ENCODE assay signal across 8 cellular contexts in the genomic region with DNA sequence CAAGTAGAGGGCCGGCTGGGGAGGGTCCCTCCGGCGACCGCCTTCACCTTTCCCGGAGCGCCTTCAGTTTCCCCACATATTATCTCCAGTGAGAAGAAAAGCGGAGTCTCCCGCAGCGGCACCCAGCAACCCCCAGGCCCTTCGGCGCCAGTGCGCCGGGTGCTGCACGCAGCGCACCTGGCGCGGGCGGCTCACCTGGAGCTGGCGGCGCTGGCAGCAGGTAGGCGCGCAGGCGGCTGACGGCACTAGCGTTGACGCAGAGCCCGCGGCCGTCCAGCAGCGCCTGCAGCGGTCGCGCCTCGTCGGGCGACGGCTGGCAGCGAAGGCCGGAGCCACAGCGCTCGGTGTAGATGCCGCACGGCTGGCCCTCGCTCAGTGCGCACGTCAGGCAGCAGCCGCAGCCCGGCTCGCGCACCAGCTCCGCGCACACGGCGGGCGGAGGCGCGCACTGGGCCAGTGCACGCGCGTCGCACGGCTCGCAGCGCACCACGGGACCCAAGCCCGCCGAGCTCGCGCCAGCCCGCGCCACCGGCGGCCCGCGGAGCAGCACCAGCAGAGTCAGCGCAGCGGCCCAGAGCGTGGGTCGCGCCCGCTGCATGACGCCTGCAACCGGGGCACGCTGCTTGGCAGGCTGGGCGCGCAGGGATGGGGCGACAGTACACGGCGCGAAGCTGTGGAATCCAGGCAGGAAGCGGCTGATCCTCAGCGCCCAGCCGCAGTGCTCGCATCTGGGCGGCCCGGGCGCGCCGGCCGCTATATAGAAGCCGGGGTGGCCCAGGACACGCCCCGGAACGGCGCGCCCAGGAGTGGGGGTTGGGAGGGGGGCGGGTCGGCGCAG. TPM values are rescaled to one million over a fixed set of nuclear protein-coding genes. Genes with fewer than 3 reads are reported as not detected.
A peak's percentile ranks its signal among the peaks of the same experiment; 100 is the strongest.
DNase-seq lines count a peak whose midpoint lies in the region; ATAC-seq and TF ChIP-seq lines count a peak whose summit lies in the region.

A gene with protein sequence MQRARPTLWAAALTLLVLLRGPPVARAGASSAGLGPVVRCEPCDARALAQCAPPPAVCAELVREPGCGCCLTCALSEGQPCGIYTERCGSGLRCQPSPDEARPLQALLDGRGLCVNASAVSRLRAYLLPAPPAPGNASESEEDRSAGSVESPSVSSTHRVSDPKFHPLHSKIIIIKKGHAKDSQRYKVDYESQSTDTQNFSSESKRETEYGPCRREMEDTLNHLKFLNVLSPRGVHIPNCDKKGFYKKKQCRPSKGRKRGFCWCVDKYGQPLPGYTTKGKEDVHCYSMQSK (minus strand): TSS at position 730 of the 838 bp plus-strand sequence. CDS start 132 bp downstream, at position 598.

- no peak for TF ChIP-seq CTCF in fibroblast of villous mesenchyme (IDR thresholded peaks at IDR 0.05; ENCODE audit: insufficient read depth, low read depth, low read length)

- no peaks in the 10 kb centered on the region for H3K36me3 Mint-ChIP-seq in activated T-cell treated with anti-CD3 and anti-CD28 coated beads, Interleukin-2, amount 50 U/mL, for 4 hours (ENCODE audit: insufficient read depth)
- no peaks in the 10 kb centered on the region for H3K36me3 Mint-ChIP-seq in natural killer cell treated with Interleukin-12 subunit alpha and Interleukin-12 subunit beta and Interleukin-15 and Interleukin-18, amount 100 ng/mL, for 72 hours

- peak within 1 kb of the TSS in 1 of 2 donors; percentile 51 for H3K27ac Mint-ChIP-seq in natural killer cell treated with Interleukin-12 subunit alpha and Interleukin-12 subunit beta and Interleukin-15 and Interleukin-18, amount 100 ng/mL, for 72 hours

- DNase-seq in COR-L47 (lab: John Stamatoyannopoulos, UW) (peak; percentile 72), KG1 (lab: John Stamatoyannopoulos, UW) (peak; percentile 19), fibroblast of villous mesenchyme (ENCODE audit: low read depth) (peak; percentile 63)
- DNase-seq in activated T-cell treated with anti-CD3 and anti-CD28 coated beads, Interleukin-2, amount 50 U/mL, for 4 hours, result peak; percentile 14
- no peak for DNase-seq in natural killer cell treated with Interleukin-12 subunit alpha and Interleukin-12 subunit beta and Interleukin-15 and Interleukin-18, amount 100 ng/mL, for 72 hours (ENCODE audit: low spot score)

- peak; percentile 54 to 66 for ATAC-seq in activated T-cell treated with anti-CD3 and anti-CD28 coated beads, Interleukin-2, amount 50 U/mL, for 4 hours
- ATAC-seq in natural killer cell treated with Interleukin-12 subunit alpha and Interleukin-12 subunit beta and Interleukin-15 and Interleukin-18, amount 100 ng/mL, for 72 hours, result peak; percentile 12 to 85
- no peak for ATAC-seq in HG02885 (IDR thresholded peaks at IDR 0.05; ENCODE audit: poor library complexity, unreplicated experiment)
- ATAC-seq in GM21825 (IDR thresholded peaks at IDR 0.05; ENCODE audit: unreplicated experiment), result no peak
- ATAC-seq in HG03378 (IDR thresholded peaks at IDR 0.05; ENCODE audit: unreplicated experiment), result no peak

- H3K4me3 Mint-ChIP-seq in activated T-cell treated with anti-CD3 and anti-CD28 coated beads, Interleukin-2, amount 50 U/mL, for 4 hours, result peak within 1 kb of the TSS; percentile 72
- H3K4me3 Mint-ChIP-seq in natural killer cell treated with Interleukin-12 subunit alpha and Interleukin-12 subunit beta and Interleukin-15 and Interleukin-18, amount 100 ng/mL, for 72 hours, result peak within 1 kb of the TSS; percentile 82

- peak within 1 kb of the TSS; percentile 87 for H3K4me3 ChIP-seq in fibroblast of villous mesenchyme (ENCODE audit: low read depth, low read length)

- H3K27me3 Mint-ChIP-seq in activated T-cell treated with anti-CD3 and anti-CD28 coated beads, Interleukin-2, amount 50 U/mL, for 4 hours (ENCODE audit: low read depth), result peaks cover 76% of the 10 kb centered on the region
- peaks cover 14 to 34% of the 10 kb centered on the region in 2 donors for H3K27me3 Mint-ChIP-seq in natural killer cell treated with Interleukin-12 subunit alpha and Interleukin-12 subunit beta and Interleukin-15 and Interleukin-18, amount 100 ng/mL, for 72 hours

- peaks cover 21% of the 10 kb centered on the region for H3K4me1 Mint-ChIP-seq in activated T-cell treated with anti-CD3 and anti-CD28 coated beads, Interleukin-2, amount 50 U/mL, for 4 hours (ENCODE audit: low read depth)
- H3K4me1 Mint-ChIP-seq in natural killer cell treated with Interleukin-12 subunit alpha and Interleukin-12 subunit beta and Interleukin-15 and Interleukin-18, amount 100 ng/mL, for 72 hours (ENCODE audit: low read depth in 2 of 2), result peaks cover 10 to 24% of the 10 kb centered on the region in 2 donors

- H3K9me3 Mint-ChIP-seq in activated T-cell treated with anti-CD3 and anti-CD28 coated beads, Interleukin-2, amount 50 U/mL, for 4 hours, result no peaks in the 10 kb centered on the region
- no peaks in the 10 kb centered on the region for H3K9me3 Mint-ChIP-seq in natural killer cell treated with Interleukin-12 subunit alpha and Interleukin-12 subunit beta and Interleukin-15 and Interleukin-18, amount 100 ng/mL, for 72 hours

RNA-seq across cellular contexts. Expression of the gene that starts here (rescaled TPM):
- total RNA-seq in activated T-cell treated with anti-CD3 and anti-CD28 coated beads, Interleukin-2, amount 50 U/mL, for 4 hours, result under 1 TPM; 0.33 to 0.87 (median 0.48) TPM
- 88.5 and 175 TPM in 2 replicates for total RNA-seq in fibroblast of villous mesenchyme
- 1 to 10 TPM in 1 of 2 donors, not detected in 1; 1.7 TPM for total RNA-seq in natural killer cell treated with Interleukin-12 subunit alpha and Interleukin-12 subunit beta and Interleukin-15 and Interleukin-18, amount 100 ng/mL, for 72 hours

Comparison
In these comparisons a context has a peak if more than half of its experiments do, and no peak if none do; other contexts are left out.
1. RNA of the gene that starts here (total RNA-seq): 88.5 to 175 TPM in fibroblast of villous mesenchyme; 1.7 TPM in natural killer cell treated with Interleukin-12 subunit alpha and Interleukin-12 subunit beta and Interleukin-15 and Interleukin-18, amount 100 ng/mL, for 72 hours and 0.33 to 0.87 TPM in activated T-cell treated with anti-CD3 and anti-CD28 coated beads, Interleukin-2, amount 50 U/mL, for 4 hours; every median in the first group is over 10 times any median in the second.
2. Peak in DNase-seq and ATAC-seq in activated T-cell treated with anti-CD3 and anti-CD28 coated beads, Interleukin-2, amount 50 U/mL, for 4 hours; RNA of the gene not detected or under 1 TPM.
3. ATAC-seq: peak in natural killer cell treated with Interleukin-12 subunit alpha and Interleukin-12 subunit beta and Interleukin-15 and Interleukin-18, amount 100 ng/mL, for 72 hours (2 of 2); none in HG02885 (single experiment), GM21825 (single experiment) and HG03378 (single experiment).